Comparison of ENCODE assay signal across 8 cellular contexts in the genomic region with DNA sequence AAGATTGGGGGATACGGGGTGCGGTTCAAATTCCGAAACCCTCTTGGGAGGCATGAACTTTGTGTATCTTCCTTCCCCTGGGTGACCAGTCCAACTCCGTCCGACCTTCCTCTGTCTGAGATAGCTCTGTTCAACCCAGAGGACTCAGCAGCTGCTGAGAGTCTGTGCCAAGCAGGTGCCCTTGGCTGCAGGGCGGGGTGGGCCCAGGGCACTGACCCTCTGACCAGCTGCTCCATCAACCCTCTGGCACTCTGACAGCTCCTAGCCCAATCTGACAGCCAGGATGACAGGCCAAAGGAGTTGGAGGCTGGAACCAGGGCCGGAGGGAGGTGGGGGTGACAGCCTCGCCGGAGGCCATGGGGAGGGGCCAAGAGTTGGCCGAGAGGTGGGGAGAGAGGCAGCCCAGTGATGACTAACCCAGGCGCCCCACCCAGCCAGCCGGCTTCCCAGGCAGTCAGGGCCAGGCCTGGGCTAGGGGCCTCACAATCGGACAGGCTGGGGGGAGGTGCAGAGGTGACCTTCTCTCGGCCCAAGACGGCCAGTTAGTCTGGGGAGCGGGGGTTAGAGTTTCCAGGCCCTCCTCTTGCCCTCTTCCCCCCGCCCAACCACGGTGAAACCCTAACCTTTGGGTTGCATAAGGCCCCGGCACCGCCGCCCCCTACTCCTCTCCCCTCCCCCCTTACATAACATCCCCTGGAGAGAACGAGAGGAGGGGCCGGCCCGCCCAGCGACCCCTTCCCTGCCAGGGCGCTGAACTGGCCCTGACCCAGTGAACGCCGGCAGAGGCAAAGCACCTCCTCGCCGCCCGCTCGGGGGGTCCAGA. TPM values are rescaled to one million over a fixed set of nuclear protein-coding genes. Genes with fewer than 3 reads are reported as not detected.
DNase-seq lines count a peak whose midpoint lies in the region; ATAC-seq, FAIRE-seq and TF ChIP-seq lines count a peak whose summit lies in the region.

No MANE protein-coding gene starts in this region.

- H3K36me3 ChIP-seq in CD4-positive, alpha-beta memory T cell (ENCODE audit: insufficient read depth, low read length) = no peaks in the 10 kb centered on the region
- H3K36me3 ChIP-seq in endothelial cell of umbilical vein (ENCODE audit: control insufficient read depth in 2 of 2, extremely low read depth in 1 of 2, insufficient read depth in 2 of 2, low read length in 2 of 2) = peaks cover 19 to 20% of the 10 kb centered on the region in 2 experiments
- no peaks in the 10 kb centered on the region for H3K36me3 ChIP-seq in testis (ENCODE audit: low read depth, missing control alignments)

- peak overlapping the region; percentile 87 for H3K9ac ChIP-seq in endothelial cell of umbilical vein (replicated peaks; ENCODE audit: extremely low read depth, insufficient read depth, low read length)

- H3K27ac ChIP-seq in CD4-positive, alpha-beta memory T cell (ENCODE audit: low read depth, low read length) = peak overlapping the region; percentile 66
- H3K27ac ChIP-seq in endothelial cell of umbilical vein (ENCODE audit: insufficient read depth, low read depth, low read length) (peak overlapping the region; percentile 55), testis (peak overlapping the region; percentile 97 to 99)

- peaks cover 34% of the 10 kb centered on the region for H3K4me1 ChIP-seq in CD4-positive, alpha-beta memory T cell (ENCODE audit: insufficient read depth, low read length)
- H3K4me1 ChIP-seq in endothelial cell of umbilical vein (ENCODE audit: control insufficient read depth, extremely low read depth, insufficient read depth, low read length) = peaks cover 42% of the 10 kb centered on the region
- peaks cover 43% of the 10 kb centered on the region for H3K4me1 ChIP-seq in testis

- TF ChIP-seq POLR2A in endothelial cell of umbilical vein (IDR thresholded peaks at IDR 0.05; ENCODE audit: low read depth, low read length) (peak; percentile 84), testis (IDR thresholded peaks at IDR 0.05) (no peak)

- dilution Hi-C loops in endothelial cell of umbilical vein (cut with MboI; ENCODE audit: extremely low pct_ligation_motif_present, low sequenced_read_pairs) = no loop called here

- POLR2A ChIA-PET in CD4-positive, alpha-beta memory T cell (lab: Charles Lee; ENCODE audit: partially characterized antibody) = interaction anchor here (1.3 to 5.8 kb wide), 18 partner anchors 8 to 621 kb away, joined by 4 to 79 read pairs (median 12); partner anchors contain the start of genes INPP5K, OVCA2, PRPF8 and RILP
- POLR2A ChIA-PET in activated CD4-positive, alpha-beta memory T cell treated with anti-CD3 and anti-CD28 coated beads for 36 hours (lab: Charles Lee) = interaction anchor here (0.7 to 2.2 kb wide), 3 partner anchors 31 to 310 kb away, joined by 3 to 13 read pairs (median 8); partner anchors contain the start of genes RPA1, RTN4RL1 and SMYD4
- POLR2A ChIA-PET in endothelial cell of umbilical vein (lab: Charles Lee) = interaction anchor here (0.6 to 3.4 kb wide), 10 partner anchors 11 to 1156 kb away, joined by 3 to 16 read pairs (median 4); no protein-coding TSS in a partner anchor

- peaks cover 16 to 57% (median 37%) of the 10 kb centered on the region in 4 donors for H3K4me1 Mint-ChIP-seq in CD4-positive, alpha-beta memory T cell
- peaks cover 28% of the 10 kb centered on the region for H3K4me1 Mint-ChIP-seq in activated CD4-positive, alpha-beta memory T cell treated with anti-CD3 and anti-CD28 coated beads for 36 hours (ENCODE audit: low read depth)
- H3K4me1 Mint-ChIP-seq in mesothelial cell of epicardium = peaks cover 59% of the 10 kb centered on the region

- intact Hi-C loops in CD4-positive, alpha-beta memory T cell (cut with micrococcal nuclease) = loop anchor here (5.0 kb wide), 1 partner anchor 48 kb away; no protein-coding TSS in a partner anchor
- intact Hi-C loops in activated CD4-positive, alpha-beta memory T cell treated with anti-CD3 and anti-CD28 coated beads for 36 hours (cut with micrococcal nuclease) = loop anchor here (5.0 to 10.0 kb wide), 3 partner anchors 153 to 550 kb away; partner anchors contain the start of genes OVCA2 and PITPNA
- intact Hi-C loops in endothelial cell of umbilical vein (cut with micrococcal nuclease) (loop anchor here (1.0 to 10.0 kb wide), 8 partner anchors 31 to 677 kb away; partner anchors contain the start of genes DPH1, PITPNA, PRPF8 and RILP), testis (cut with DNase I; ENCODE audit: low total_unique reads) (no loop called here)

- H2AFZ ChIP-seq in endothelial cell of umbilical vein (ENCODE audit: low read depth, low read length) = no peak overlapping the region

- peak overlapping the region in 6 of 7 donors; percentile 18 to 70 (median 60) for H3K27ac Mint-ChIP-seq in CD4-positive, alpha-beta memory T cell
- no peak overlapping the region for H3K27ac Mint-ChIP-seq in activated CD4-positive, alpha-beta memory T cell treated with anti-CD3 and anti-CD28 coated beads for 36 hours
- peak overlapping the region; percentile 99 for H3K27ac Mint-ChIP-seq in mesothelial cell of epicardium

- FAIRE-seq in endothelial cell of umbilical vein (lab: Jason Lieb, UNC) = no peak

- TF ChIP-seq CTCF in endothelial cell of umbilical vein (IDR thresholded peaks at IDR 0.05; ENCODE audit: extremely low read depth in 1 of 2, insufficient read depth in 1 of 2, low read depth in 1 of 2, low read length in 2 of 2) (no peak), mesothelial cell of epicardium (IDR thresholded peaks at IDR 0.05; ENCODE audit: unreplicated experiment) (no peak), testis (IDR thresholded peaks at IDR 0.05) (peak in 1 of 3 experiments; percentile 13)

- peaks cover 7 to 8% of the 10 kb centered on the region in 2 donors for H3K36me3 Mint-ChIP-seq in CD4-positive, alpha-beta memory T cell
- peaks cover 1% of the 10 kb centered on the region for H3K36me3 Mint-ChIP-seq in activated CD4-positive, alpha-beta memory T cell treated with anti-CD3 and anti-CD28 coated beads for 36 hours
- peaks cover 3% of the 10 kb centered on the region for H3K36me3 Mint-ChIP-seq in mesothelial cell of epicardium

- no peaks in the 10 kb centered on the region for H3K27me3 ChIP-seq in CD4-positive, alpha-beta memory T cell (ENCODE audit: insufficient read depth, low read length)
- no peaks in the 10 kb centered on the region for H3K27me3 ChIP-seq in endothelial cell of umbilical vein (ENCODE audit: control insufficient read depth in 2 of 2, insufficient read depth in 2 of 2, low read length in 2 of 2)
- no peaks in the 10 kb centered on the region for H3K27me3 ChIP-seq in testis

- H3K4me3 Mint-ChIP-seq in CD4-positive, alpha-beta memory T cell = peak overlapping the region; percentile 47 to 91 (median 56)
- H3K4me3 Mint-ChIP-seq in activated CD4-positive, alpha-beta memory T cell treated with anti-CD3 and anti-CD28 coated beads for 36 hours = peak overlapping the region; percentile 60
- peak overlapping the region; percentile 91 for H3K4me3 Mint-ChIP-seq in mesothelial cell of epicardium

- peaks cover 0 to 3% (median 0%) of the 10 kb centered on the region in 8 donors for H3K9me3 Mint-ChIP-seq in CD4-positive, alpha-beta memory T cell
- no peaks in the 10 kb centered on the region for H3K9me3 Mint-ChIP-seq in activated CD4-positive, alpha-beta memory T cell treated with anti-CD3 and anti-CD28 coated beads for 36 hours
- H3K9me3 Mint-ChIP-seq in mesothelial cell of epicardium = no peaks in the 10 kb centered on the region

- WGBS in testis, 2 donors = 0 to 4% methylated on average over 9 to 32 of the region's 32 CpGs

- DNase-seq in CD4-positive, alpha-beta memory T cell = peak in 4 of 5 donors; percentile 32 to 72 (median 38)
- peak; percentile 87 for DNase-seq in LoVo (ENCODE audit: low spot score)
- peak; percentile 66 for DNase-seq in activated CD4-positive, alpha-beta memory T cell treated with anti-CD3 and anti-CD28 coated beads for 36 hours
- DNase-seq in endothelial cell of umbilical vein (ENCODE audit: low read depth, low spot score) = peak; percentile 83
- peak in 1 of 2 experiments; percentile 68 for DNase-seq in mesothelial cell of epicardium (ENCODE audit: low spot score in 2 of 2, unreplicated experiment in 2 of 2)
- peak; percentile 87 for DNase-seq in testis

- H4K20me1 ChIP-seq in endothelial cell of umbilical vein (replicated peaks; ENCODE audit: control insufficient read depth, extremely low read depth, insufficient read depth, low read length) = no peaks in the 10 kb centered on the region

- no peaks in the 10 kb centered on the region for H3K9me3 ChIP-seq in CD4-positive, alpha-beta memory T cell (ENCODE audit: control insufficient read depth in 1 of 2, low read length in 2 of 2)
- H3K9me3 ChIP-seq in endothelial cell of umbilical vein (replicated peaks; ENCODE audit: control insufficient read depth, insufficient read depth, low read length) (no peaks in the 10 kb centered on the region), testis (no peaks in the 10 kb centered on the region)

- no peaks in the 10 kb centered on the region for H3K27me3 Mint-ChIP-seq in CD4-positive, alpha-beta memory T cell
- H3K27me3 Mint-ChIP-seq in activated CD4-positive, alpha-beta memory T cell treated with anti-CD3 and anti-CD28 coated beads for 36 hours = no peaks in the 10 kb centered on the region
- no peaks in the 10 kb centered on the region for H3K27me3 Mint-ChIP-seq in mesothelial cell of epicardium (ENCODE audit: low read depth)

- TSS peak; percentile 14 for BruUV-seq in endothelial cell of umbilical vein (replicated peaks; lab: Mats Ljungman, UMichigan)

- H3K79me2 ChIP-seq in endothelial cell of umbilical vein (ENCODE audit: control insufficient read depth, insufficient read depth, low read length) = peaks cover 41% of the 10 kb centered on the region

- H3K9me1 ChIP-seq in endothelial cell of umbilical vein (replicated peaks; ENCODE audit: control insufficient read depth, extremely low read depth, insufficient read depth, low read length) = no peaks in the 10 kb centered on the region

- ATAC-seq in GM21390 (IDR thresholded peaks at IDR 0.05; ENCODE audit: unreplicated experiment) = no peak
- ATAC-seq in HG02571 (IDR thresholded peaks at IDR 0.05; ENCODE audit: unreplicated experiment) = no peak

- peak overlapping the region in 1 of 2 donors; percentile 39 for H3K4me3 ChIP-seq in CD4-positive, alpha-beta memory T cell (ENCODE audit: low read length in 2 of 2)
- H3K4me3 ChIP-seq in endothelial cell of umbilical vein (replicated peaks in 1 of 3; ENCODE audit: insufficient read depth in 1 of 3, low read depth in 1 of 3, low read length in 3 of 3) (peak overlapping the region; percentile 57 to 97 (median 76)), testis (peak overlapping the region; percentile 99 to 100)

- peak overlapping the region; percentile 44 for H3K4me2 ChIP-seq in endothelial cell of umbilical vein (ENCODE audit: insufficient read depth, low read length)

- CTCF ChIA-PET in CD4-positive, alpha-beta memory T cell (lab: Charles Lee; ENCODE audit: partially characterized antibody) = interaction anchor here (0.8 to 7.4 kb wide), 4 partner anchors 32 to 70 kb away, joined by 3 to 161 read pairs (median 4); no protein-coding TSS in a partner anchor
- CTCF ChIA-PET in activated CD4-positive, alpha-beta memory T cell treated with anti-CD3 and anti-CD28 coated beads for 36 hours (lab: Charles Lee) = interaction anchor here (1.6 to 2.9 kb wide), 3 partner anchors 31 to 67 kb away, joined by 6 to 22 read pairs (median 13); partner anchors contain the start of genes PRPF8 and RILP
- CTCF ChIA-PET in endothelial cell of umbilical vein (lab: Charles Lee) = interaction anchor here (0.9 to 12.8 kb wide), 10 partner anchors 16 to 153 kb away, joined by 3 to 262 read pairs (median 6); partner anchors contain the start of genes PITPNA, PRPF8 and RILP

RNA-seq across cellular contexts. Expression of gene TLCD2, which starts 5.0 kb away (rescaled TPM):
- under 1 TPM; 0.75 to 0.81 TPM for total RNA-seq in CD4-positive, alpha-beta memory T cell
- under 1 TPM in 1 of 2 donors, not detected in 1; 0.24 TPM for polyA plus RNA-seq in CD4-positive, alpha-beta memory T cell
- under 1 TPM; 0.85 to 0.86 TPM for total RNA-seq in activated CD4-positive, alpha-beta memory T cell treated with anti-CD3 and anti-CD28 coated beads for 36 hours
- total RNA-seq in endothelial cell of umbilical vein = 1.7 and 2.1 TPM in 2 replicates
- 0.72 TPM in 2 replicates for polyA plus RNA-seq in endothelial cell of umbilical vein
- 0.75 and 0.83 TPM in 2 replicates for polyA plus RNA-seq in endothelial cell of umbilical vein (2011; cell fraction: cytosol; rRNA removed)
- 0.70 and 0.83 TPM in 2 replicates for polyA plus RNA-seq in endothelial cell of umbilical vein (2011; cell fraction: nucleus; rRNA removed)
- polyA plus RNA-seq in endothelial cell of umbilical vein (2012) = 1.6 and 2.4 TPM in 2 replicates
- polyA minus RNA-seq in endothelial cell of umbilical vein = 0.98 and 1.0 TPM in 2 replicates
- 1.6 TPM for polyA minus RNA-seq in endothelial cell of umbilical vein (2011; cell fraction: cytosol; rRNA and poly(A)+ RNA removed)
- 0.24 and 0.38 TPM in 2 replicates for polyA minus RNA-seq in endothelial cell of umbilical vein (2011; cell fraction: nucleus; rRNA and poly(A)+ RNA removed)
- 8.6 to 9.2 TPM (median 8.7 TPM) in 3 replicates for total RNA-seq in mesothelial cell of epicardium
- total RNA-seq in testis = 1 to 10 TPM; 1.2 to 2.0 TPM
- polyA plus RNA-seq in testis (ENCODE audit: insufficient read depth, low read depth, low replicate concordance) = 1.1 TPM

RNA-seq across cellular contexts. Expression of gene WDR81, which starts 9.3 kb away (rescaled TPM):
- total RNA-seq in CD4-positive, alpha-beta memory T cell = 10 to 100 TPM; 36.3 to 40.3 TPM
- 10 to 100 TPM in 1 of 2 donors, 1 to 10 TPM in 1; 4.4 to 23.4 TPM for polyA plus RNA-seq in CD4-positive, alpha-beta memory T cell
- total RNA-seq in activated CD4-positive, alpha-beta memory T cell treated with anti-CD3 and anti-CD28 coated beads for 36 hours = 1 to 10 TPM; 6.3 to 7.3 TPM
- 16.5 and 17.3 TPM in 2 replicates for total RNA-seq in endothelial cell of umbilical vein
- 10.4 and 12.1 TPM in 2 replicates for polyA plus RNA-seq in endothelial cell of umbilical vein
- 5.0 and 7.6 TPM in 2 replicates for polyA plus RNA-seq in endothelial cell of umbilical vein (2011; cell fraction: cytosol; rRNA removed)
- 18.5 and 22.3 TPM in 2 replicates for polyA plus RNA-seq in endothelial cell of umbilical vein (2011; cell fraction: nucleus; rRNA removed)
- 10.1 and 11.7 TPM in 2 replicates for polyA plus RNA-seq in endothelial cell of umbilical vein (2012)
- 10.2 and 10.9 TPM in 2 replicates for polyA minus RNA-seq in endothelial cell of umbilical vein
- polyA minus RNA-seq in endothelial cell of umbilical vein (2011; cell fraction: cytosol; rRNA and poly(A)+ RNA removed) = 12.5 TPM
- polyA minus RNA-seq in endothelial cell of umbilical vein (2011; cell fraction: nucleus; rRNA and poly(A)+ RNA removed) = 9.7 and 18.8 TPM in 2 replicates
- total RNA-seq in mesothelial cell of epicardium = 20.3 to 22.9 TPM (median 20.6 TPM) in 3 replicates
- 10 to 100 TPM; 58.4 to 71.4 TPM for total RNA-seq in testis
- 16.9 TPM for polyA plus RNA-seq in testis (ENCODE audit: insufficient read depth, low read depth, low replicate concordance)

RNA-seq across cellular contexts. Expression of gene SERPINF2, which starts 27.5 kb away (rescaled TPM):
- total RNA-seq in CD4-positive, alpha-beta memory T cell = 1 to 10 TPM in 1 of 2 experiments, under 1 TPM in 1; 0.19 to 1.3 TPM
- polyA plus RNA-seq in CD4-positive, alpha-beta memory T cell = under 1 TPM in 1 of 2 donors, not detected in 1; 0.14 TPM
- total RNA-seq in activated CD4-positive, alpha-beta memory T cell treated with anti-CD3 and anti-CD28 coated beads for 36 hours = not detected
- total RNA-seq in endothelial cell of umbilical vein (0.30 TPM in 1 of 2 replicates, not detected in the other), mesothelial cell of epicardium (0.32 to 0.63 TPM (median 0.44 TPM) in 3 replicates), testis (10 to 100 TPM; 31.7 to 41.9 TPM)
- polyA plus RNA-seq in endothelial cell of umbilical vein (0.03 and 0.14 TPM in 2 replicates), testis (ENCODE audit: insufficient read depth, low read depth, low replicate concordance) (15.3 TPM)
- 0.06 and 0.09 TPM in 2 replicates for polyA plus RNA-seq in endothelial cell of umbilical vein (2011; cell fraction: cytosol; rRNA removed)
- 0.11 and 0.21 TPM in 2 replicates for polyA plus RNA-seq in endothelial cell of umbilical vein (2011; cell fraction: nucleus; rRNA removed)
- polyA plus RNA-seq in endothelial cell of umbilical vein (2012) = 0.12 TPM in 1 of 2 replicates, not detected in the other
- polyA minus RNA-seq in endothelial cell of umbilical vein = 0.15 TPM in 1 of 2 replicates, not detected in the other
- polyA minus RNA-seq in endothelial cell of umbilical vein (2011; cell fraction: cytosol; rRNA and poly(A)+ RNA removed) = 1.5 TPM
- polyA minus RNA-seq in endothelial cell of umbilical vein (2011; cell fraction: nucleus; rRNA and poly(A)+ RNA removed) = not detected in 2 replicates

RNA-seq across cellular contexts. Expression of gene PRPF8, which starts 30.5 kb away (rescaled TPM):
- total RNA-seq in CD4-positive, alpha-beta memory T cell = 100 to 1,000 TPM; 429 to 464 TPM
- polyA plus RNA-seq in CD4-positive, alpha-beta memory T cell = 100 to 1,000 TPM in 1 of 2 donors, 10 to 100 TPM in 1; 87.9 to 225 TPM
- total RNA-seq in activated CD4-positive, alpha-beta memory T cell treated with anti-CD3 and anti-CD28 coated beads for 36 hours = 100 to 1,000 TPM; 370 to 378 TPM
- 282 and 301 TPM in 2 replicates for total RNA-seq in endothelial cell of umbilical vein
- polyA plus RNA-seq in endothelial cell of umbilical vein = 215 and 230 TPM in 2 replicates
- 140 and 162 TPM in 2 replicates for polyA plus RNA-seq in endothelial cell of umbilical vein (2011; cell fraction: cytosol; rRNA removed)
- polyA plus RNA-seq in endothelial cell of umbilical vein (2011; cell fraction: nucleus; rRNA removed) = 382 and 429 TPM in 2 replicates
- 185 and 188 TPM in 2 replicates for polyA plus RNA-seq in endothelial cell of umbilical vein (2012)
- 426 and 435 TPM in 2 replicates for polyA minus RNA-seq in endothelial cell of umbilical vein
- polyA minus RNA-seq in endothelial cell of umbilical vein (2011; cell fraction: cytosol; rRNA and poly(A)+ RNA removed) = 351 TPM
- 222 and 293 TPM in 2 replicates for polyA minus RNA-seq in endothelial cell of umbilical vein (2011; cell fraction: nucleus; rRNA and poly(A)+ RNA removed)
- 331 to 354 TPM (median 334 TPM) in 3 replicates for total RNA-seq in mesothelial cell of epicardium
- 100 to 1,000 TPM; 307 to 325 TPM for total RNA-seq in testis
- 315 TPM for polyA plus RNA-seq in testis (ENCODE audit: insufficient read depth, low read depth, low replicate concordance)

RNA-seq across cellular contexts. Expression of gene SERPINF1, which starts 46.7 kb away (rescaled TPM):
- total RNA-seq in CD4-positive, alpha-beta memory T cell = under 1 TPM in 1 of 2 experiments, not detected in 1; 0.47 TPM
- polyA plus RNA-seq in CD4-positive, alpha-beta memory T cell = under 1 TPM in 1 of 2 donors, not detected in 1; 0.69 TPM
- total RNA-seq in activated CD4-positive, alpha-beta memory T cell treated with anti-CD3 and anti-CD28 coated beads for 36 hours = under 1 TPM in 1 of 2 experiments, not detected in 1; 0.29 TPM
- total RNA-seq in endothelial cell of umbilical vein (not detected in 2 replicates), mesothelial cell of epicardium (69.6 to 72.5 TPM (median 71.4 TPM) in 3 replicates), testis (1,000 to 10,000 TPM; 1,211 to 2,317 TPM)
- polyA plus RNA-seq in endothelial cell of umbilical vein (not detected in 2 replicates), testis (ENCODE audit: insufficient read depth, low read depth, low replicate concordance) (828 TPM)
- polyA plus RNA-seq in endothelial cell of umbilical vein (2011; cell fraction: cytosol; rRNA removed) = not detected in 2 replicates
- polyA plus RNA-seq in endothelial cell of umbilical vein (2011; cell fraction: nucleus; rRNA removed) = not detected in 2 replicates
- 0.85 and 0.87 TPM in 2 replicates for polyA plus RNA-seq in endothelial cell of umbilical vein (2012)
- 1.6 and 3.4 TPM in 2 replicates for polyA minus RNA-seq in endothelial cell of umbilical vein
- not detected for polyA minus RNA-seq in endothelial cell of umbilical vein (2011; cell fraction: cytosol; rRNA and poly(A)+ RNA removed)
- polyA minus RNA-seq in endothelial cell of umbilical vein (2011; cell fraction: nucleus; rRNA and poly(A)+ RNA removed) = not detected in 2 replicates

Comparison
In these comparisons a context has a peak if more than half of its experiments do, and no peak if none do; other contexts are left out.
1. RNA of gene SERPINF2, which starts 27.5 kb away (total RNA-seq): 31.7 to 41.9 TPM in testis; 0.19 to 1.3 TPM in CD4-positive, alpha-beta memory T cell, 0.32 to 0.63 TPM in mesothelial cell of epicardium, not detected in activated CD4-positive, alpha-beta memory T cell treated with anti-CD3 and anti-CD28 coated beads for 36 hours and 0.30 TPM in endothelial cell of umbilical vein; every median in the first group is over 10 times any median in the second.
2. Peak in every context shown above with its lines, with median percentiles within 50 percentile points of each other: H3K27ac ChIP-seq and H3K4me3 Mint-ChIP-seq.